ENCODE assay signal across 8 cellular contexts in genomic region chr4:77385124-77385969, GRCh38.
A peak's percentile ranks its signal among the peaks of the same experiment; 100 is the strongest.
DNase-seq lines count a peak whose midpoint lies in the region; ATAC-seq and TF ChIP-seq lines count a peak whose summit lies in the region.

No MANE protein-coding gene starts in this region.

- no peaks in the 10 kb centered on the region for H3K9me3 ChIP-seq in CD8-positive, alpha-beta memory T cell (ENCODE audit: low read length)
- H3K9me3 ChIP-seq in uterus, result no peaks in the 10 kb centered on the region

- no peaks in the 10 kb centered on the region for H3K36me3 ChIP-seq in CD8-positive, alpha-beta memory T cell (ENCODE audit: insufficient read depth, low read length)
- no peaks in the 10 kb centered on the region for H3K36me3 ChIP-seq in uterus

- TF ChIP-seq CTCF in glutamatergic neuron (IDR thresholded peaks at IDR 0.05; ENCODE audit: partially characterized antibody, unreplicated experiment) (peak; percentile 81), uterus (IDR thresholded peaks at IDR 0.05) (peak; percentile 45 to 69 (median 62))

- no peak overlapping the region for H3K27ac ChIP-seq in CD8-positive, alpha-beta memory T cell (ENCODE audit: low read depth, low read length)
- H3K27ac ChIP-seq in uterus, result no peak overlapping the region

- no peaks in the 10 kb centered on the region for H3K4me1 ChIP-seq in CD8-positive, alpha-beta memory T cell (ENCODE audit: insufficient read depth, low read length)
- H3K4me1 ChIP-seq in uterus, result no peaks in the 10 kb centered on the region

- H3K4me1 Mint-ChIP-seq in CD8-positive, alpha-beta memory T cell, result no peaks in the 10 kb centered on the region
- peaks cover 5% of the 10 kb centered on the region for H3K4me1 Mint-ChIP-seq in activated naive CD4-positive, alpha-beta T cell treated with anti-CD3 and anti-CD28 coated beads, Interleukin-2, amount 10 ng/mL, durations not matched to agents 7 days and 5 days
- peaks cover 2% of the 10 kb centered on the region for H3K4me1 Mint-ChIP-seq in glutamatergic neuron (ENCODE audit: low read depth, unreplicated experiment)

- H3K4me3 ChIP-seq in CD8-positive, alpha-beta memory T cell (ENCODE audit: low read length), result no peak overlapping the region
- H3K4me3 ChIP-seq in uterus, result no peak overlapping the region

- H3K9me3 Mint-ChIP-seq in CD8-positive, alpha-beta memory T cell, result no peaks in the 10 kb centered on the region
- H3K9me3 Mint-ChIP-seq in activated naive CD4-positive, alpha-beta T cell treated with anti-CD3 and anti-CD28 coated beads, Interleukin-2, amount 10 ng/mL, durations not matched to agents 7 days and 5 days, result no peaks in the 10 kb centered on the region
- peaks cover 1% of the 10 kb centered on the region for H3K9me3 Mint-ChIP-seq in glutamatergic neuron (ENCODE audit: unreplicated experiment)

- no peak overlapping the region for H3K27ac Mint-ChIP-seq in CD8-positive, alpha-beta memory T cell
- no peak overlapping the region for H3K27ac Mint-ChIP-seq in activated naive CD4-positive, alpha-beta T cell treated with anti-CD3 and anti-CD28 coated beads, Interleukin-2, amount 10 ng/mL, durations not matched to agents 7 days and 5 days
- no peak overlapping the region for H3K27ac Mint-ChIP-seq in glutamatergic neuron (ENCODE audit: unreplicated experiment)

- POLR2A ChIA-PET in CD8-positive, alpha-beta memory T cell (lab: Charles Lee), result no interaction called here

- ATAC-seq in GM19351 (IDR thresholded peaks at IDR 0.05; ENCODE audit: unreplicated experiment), result peak; percentile 76

- no peak for TF ChIP-seq POLR2A in uterus (IDR thresholded peaks at IDR 0.05)

- CTCF ChIA-PET in CD8-positive, alpha-beta memory T cell (lab: Charles Lee), result interaction anchor here (0.8 to 2.1 kb wide), 8 partner anchors 8 to 233 kb away, joined by 3 to 7 read pairs (median 4); no protein-coding TSS in a partner anchor
- CTCF ChIA-PET in activated naive CD4-positive, alpha-beta T cell treated with anti-CD3 and anti-CD28 coated beads, Interleukin-2, amount 10 ng/mL, durations not matched to agents 7 days and 5 days (lab: Charles Lee), result interaction anchor here (1.0 to 6.2 kb wide), 12 partner anchors 8 to 313 kb away, joined by 3 to 44 read pairs (median 6); no protein-coding TSS in a partner anchor

- no peak overlapping the region for H3K4me3 Mint-ChIP-seq in CD8-positive, alpha-beta memory T cell
- H3K4me3 Mint-ChIP-seq in activated naive CD4-positive, alpha-beta T cell treated with anti-CD3 and anti-CD28 coated beads, Interleukin-2, amount 10 ng/mL, durations not matched to agents 7 days and 5 days, result no peak overlapping the region
- no peak overlapping the region for H3K4me3 Mint-ChIP-seq in glutamatergic neuron (ENCODE audit: unreplicated experiment)

- no peaks in the 10 kb centered on the region for H3K36me3 Mint-ChIP-seq in CD8-positive, alpha-beta memory T cell
- no peaks in the 10 kb centered on the region for H3K36me3 Mint-ChIP-seq in activated naive CD4-positive, alpha-beta T cell treated with anti-CD3 and anti-CD28 coated beads, Interleukin-2, amount 10 ng/mL, durations not matched to agents 7 days and 5 days
- no peaks in the 10 kb centered on the region for H3K36me3 Mint-ChIP-seq in glutamatergic neuron (ENCODE audit: unreplicated experiment)

- no peaks in the 10 kb centered on the region for H3K27me3 ChIP-seq in CD8-positive, alpha-beta memory T cell (ENCODE audit: insufficient read depth, low read length, poor library complexity, severe bottlenecking)
- H3K27me3 ChIP-seq in uterus, result no peaks in the 10 kb centered on the region

- H3K27me3 Mint-ChIP-seq in CD8-positive, alpha-beta memory T cell, result peaks cover 1 to 4% of the 10 kb centered on the region in 2 donors
- H3K27me3 Mint-ChIP-seq in activated naive CD4-positive, alpha-beta T cell treated with anti-CD3 and anti-CD28 coated beads, Interleukin-2, amount 10 ng/mL, durations not matched to agents 7 days and 5 days, result peaks cover 16% of the 10 kb centered on the region
- no peaks in the 10 kb centered on the region for H3K27me3 Mint-ChIP-seq in glutamatergic neuron (ENCODE audit: unreplicated experiment)

- peak; percentile 10 to 55 (median 14) for DNase-seq in CD8-positive, alpha-beta memory T cell
- DNase-seq in HUDEP-2 (lab: John Stamatoyannopoulos, UW; ENCODE audit: unreplicated experiment in 76 of 76) (peak in 43 of 76 experiments; percentile 0 to 54 (median 15)), SHP77 treated with DMSO at 0.1 percent for 48 hours (lab: John Stamatoyannopoulos, UW) (peak; percentile 31), glutamatergic neuron (peak; percentile 67), pons (ENCODE audit: low spot score) (peak; percentile 76), uterus (peak; percentile 22 to 31)
- DNase-seq in activated naive CD4-positive, alpha-beta T cell treated with anti-CD3 and anti-CD28 coated beads, Interleukin-2, amount 10 ng/mL, durations not matched to agents 7 days and 5 days, result peak; percentile 65

- intact Hi-C loops in uterus (cut with DNase I; ENCODE audit: low total_unique reads), result no loop called here

Comparison
In these comparisons a context has a peak if more than half of its experiments do, and no peak if none do; other contexts are left out.
1. DNase-seq: peak in every context shown above with its lines; median percentile 76 in pons; 67 in glutamatergic neuron; 65 in activated naive CD4-positive, alpha-beta T cell treated with anti-CD3 and anti-CD28 coated beads, Interleukin-2, amount 10 ng/mL, durations not matched to agents 7 days and 5 days; 31 in SHP77 treated with DMSO at 0.1 percent for 48 hours; 26 in uterus; 15 in HUDEP-2; 14 in CD8-positive, alpha-beta memory T cell.